In genomic region chr3:71964170-71964569, GRCh38 we compare ENCODE assay signal across 26 cellular contexts.
"Had no signal": no experiment of that assay in that cellular context is flagged by ENCODE, and none has a peak within 500 bp of the region (broad histone marks: within the 10 kb centered on the region; RNA-seq: fewer than 3 reads in every experiment).

No MANE protein-coding gene starts in this region.

- H3K4me1 ChIP-seq: left lung, right atrium auricular region, right lobe of liver, testis, tibial artery, upper lobe of right lung had no signal

- ATAC-seq: left colon; left lung; mucosa of descending colon; naive thymus-derived CD4-positive, alpha-beta T cell; natural killer cell treated with Interleukin-12 subunit alpha and Interleukin-12 subunit beta and Interleukin-15 and Interleukin-18, amount 100 ng/mL, for 72 hours; right lobe of liver; stimulated activated memory B cell treated with anti-CD40 and anti-IgM and Interleukin-4, amounts not matched to agents 10 μg/mL and 1 μg/mL and 100 μg/mL, for 72 hours; stimulated activated naive CD8-positive, alpha-beta T cell treated with anti-CD3 and anti-CD28 coated beads, Interleukin-15, amount 100 ng/mL, for 72 hours; upper lobe of right lung had no signal

- H3K36me3 ChIP-seq: left lung, ovary, right atrium auricular region, right lobe of liver, tibial artery, upper lobe of right lung had no signal

- H3K27me3 ChIP-seq: left lung, ovary, right atrium auricular region, right lobe of liver, testis, upper lobe of right lung had no signal

- DNase-seq: hypothalamus; immature natural killer cell; kidney; left colon; left lung; mesendoderm; midbrain; mucosa of descending colon; naive thymus-derived CD4-positive, alpha-beta T cell; ovary; right lobe of liver; stimulated activated CD4-positive, alpha-beta T cell treated with anti-CD3 and anti-CD28 coated beads, Interleukin-1b, Interleukin-23, amount 100 ng/mL, for 48 hours; stimulated activated CD4-positive, alpha-beta T cell treated with anti-CD3 and anti-CD28 coated beads, Interleukin-2, amount 100 ng/mL, for 48 hours; stimulated activated CD4-positive, alpha-beta T cell treated with anti-CD3 and anti-CD28 coated beads, Interleukin-4, amount 100 ng/mL, for 4 hours; stimulated activated CD8-positive, alpha-beta memory T cell treated with anti-CD3 and anti-CD28 coated beads, Interleukin-4, amount 100 ng/mL, for 48 hours; stimulated activated naive CD4-positive, alpha-beta T cell treated with Interleukin-2 at 50 U/mL for 16 hours; stimulated activated naive CD8-positive, alpha-beta T cell treated with anti-CD3 and anti-CD28 coated beads, Interleukin-15, amount 100 ng/mL, for 72 hours; testis; trophoblast cell; upper lobe of right lung had no signal

- H3K27ac ChIP-seq: left lung, ovary, right atrium auricular region, right lobe of liver, testis, tibial artery, upper lobe of right lung had no signal

- H3K4me3 ChIP-seq: left lung, lung, mucosa of descending colon, ovary, right atrium auricular region, right lobe of liver, smooth muscle cell, testis, tibial artery, upper lobe of right lung had no signal

- H3K9me3 ChIP-seq: left lung, mucosa of descending colon, ovary, right atrium auricular region, right lobe of liver, testis, tibial artery, upper lobe of right lung had no signal

- H3K4me2 ChIP-seq: smooth muscle cell had no signal
